ENCODE assay signal across 10 cellular contexts in genomic region chr9:35563791-35564197, GRCh38. TPM values are rescaled to one million over a fixed set of nuclear protein-coding genes. Genes with fewer than 3 reads are reported as not detected.
DNase-seq lines count a peak whose midpoint lies in the region; ATAC-seq and TF ChIP-seq lines count a peak whose summit lies in the region.
"Had no signal": no experiment of that assay in that cellular context is flagged by ENCODE, and none has a peak within 500 bp of the region (broad histone marks: within the 10 kb centered on the region; RNA-seq: fewer than 3 reads in every experiment).

No MANE protein-coding gene starts in this region.

- no peaks in the 10 kb centered on the region for H3K27me3 ChIP-seq in WERI-Rb-1 (ENCODE audit: insufficient read depth, low read depth, severe bottlenecking)
- H3K27me3 ChIP-seq in heart right ventricle: no peaks in the 10 kb centered on the region
- no peaks in the 10 kb centered on the region for H3K27me3 ChIP-seq in osteoblast (ENCODE audit: insufficient read depth, low read length)
- no peaks in the 10 kb centered on the region for H3K27me3 ChIP-seq in smooth muscle cell (ENCODE audit: low read depth)

- H2AFZ ChIP-seq in osteoblast (ENCODE audit: low read length) (no peak overlapping the region), smooth muscle cell (ENCODE audit: low read depth) (no peak overlapping the region)

- H3K4me2 ChIP-seq in osteoblast (ENCODE audit: insufficient read depth, low read length): peak overlapping the region; percentile 25
- H3K4me2 ChIP-seq in smooth muscle cell: no peak overlapping the region

- no peaks in the 10 kb centered on the region for H3K9me3 ChIP-seq in WERI-Rb-1 (ENCODE audit: severe bottlenecking)
- H3K9me3 ChIP-seq in heart right ventricle: no peaks in the 10 kb centered on the region
- no peaks in the 10 kb centered on the region for H3K9me3 ChIP-seq in osteoblast (ENCODE audit: low read depth, low read length)
- H3K9me3 ChIP-seq in smooth muscle cell (replicated peaks; ENCODE audit: low read depth): no peaks in the 10 kb centered on the region

- H3K4me1 ChIP-seq in heart right ventricle (peaks cover 13 to 43% (median 25%) of the 10 kb centered on the region in 9 donors), osteoblast (ENCODE audit: insufficient read depth, low read length) (peaks cover 27% of the 10 kb centered on the region), smooth muscle cell (ENCODE audit: low read depth) (no peaks in the 10 kb centered on the region)

- intact Hi-C loops in heart right ventricle (cut with DNase I): loop anchor here in 1 of 10 donors (10.0 kb wide), 1 partner anchor 439 kb away; no protein-coding TSS in a partner anchor

- no peak overlapping the region for H3K27ac ChIP-seq in WERI-Rb-1
- H3K27ac ChIP-seq in heart right ventricle: peak overlapping the region; percentile 13 to 70 (median 54)
- peak overlapping the region; percentile 64 for H3K27ac ChIP-seq in osteoblast (ENCODE audit: low read depth, low read length)
- H3K27ac ChIP-seq in smooth muscle cell (ENCODE audit: low read depth): no peak overlapping the region
- H3K27ac ChIP-seq: SK-N-MC had no signal

- WGBS in heart right ventricle, 2 donors: 26 to 43% methylated on average over 14 of the region's 14 CpGs
- WGBS in smooth muscle cell (ENCODE audit: low lambda C conversion rate): 67% methylated on average over 14 of the region's 14 CpGs

- H4K20me1 ChIP-seq in osteoblast (ENCODE audit: insufficient read depth, low read length): no peaks in the 10 kb centered on the region
- H4K20me1 ChIP-seq in smooth muscle cell (ENCODE audit: low read depth): no peaks in the 10 kb centered on the region

- ATAC-seq in heart right ventricle (peak; percentile 68 to 81 (median 72)), HG03460 (IDR thresholded peaks at IDR 0.05; ENCODE audit: unreplicated experiment) (no peak)

- H3K79me2 ChIP-seq in osteoblast (ENCODE audit: insufficient read depth, low read length) (no peaks in the 10 kb centered on the region), smooth muscle cell (ENCODE audit: low read depth) (no peaks in the 10 kb centered on the region)

- no peaks in the 10 kb centered on the region for H3F3A ChIP-seq in smooth muscle cell (ENCODE audit: low read depth)

- DNase-seq in AG10803 (ENCODE audit: low read depth): peak; percentile 24
- DNase-seq in WERI-Rb-1: peak; percentile 40
- peak; percentile 49 to 57 for DNase-seq in heart right ventricle
- DNase-seq in osteoblast (ENCODE audit: insufficient read length, low spot score, missing footprints): peak; percentile 80
- DNase-seq in foreskin melanocyte: no peak
- no peak for DNase-seq in AG20443 (ENCODE audit: low spot score)
- DNase-seq in smooth muscle cell (lab: John Stamatoyannopoulos, UW; ENCODE audit: unreplicated experiment): no peak
- DNase-seq: NCI-H2081 treated with DMSO at 0.1 percent for 48 hours had no signal

- TF ChIP-seq CTCF in AG10803 (conservative IDR thresholded peaks at IDR 0.05; ENCODE audit: low read length) (no peak), WERI-Rb-1 (IDR thresholded peaks at IDR 0.05; ENCODE audit: low read depth, low read length) (no peak), heart right ventricle (IDR thresholded peaks at IDR 0.05) (no peak), osteoblast (IDR thresholded peaks at IDR 0.05; ENCODE audit: extremely low read depth, low read depth, low read length) (no peak), smooth muscle cell (IDR thresholded peaks at IDR 0.05; ENCODE audit: borderline replicate concordance, insufficient read depth, poor library complexity, severe bottlenecking) (no peak)

- H3K9ac ChIP-seq in smooth muscle cell (ENCODE audit: low read depth): no peak overlapping the region

- H3K4me3 ChIP-seq in AG10803 (ENCODE audit: low read length) (no peak overlapping the region), WERI-Rb-1 (ENCODE audit: low read depth, low read length) (no peak overlapping the region), heart right ventricle (peak overlapping the region in 7 of 10 donors; percentile 7 to 39 (median 22)), osteoblast (ENCODE audit: insufficient read depth, low read length) (peak overlapping the region; percentile 6), smooth muscle cell (no peak overlapping the region)
- H3K4me3 ChIP-seq: SK-N-MC had no signal

- H3K36me3 ChIP-seq in WERI-Rb-1 (peaks cover 2% of the 10 kb centered on the region; the same call in 1 of the 2 replicates), heart right ventricle (peaks cover 0 to 45% (median 17%) of the 10 kb centered on the region in 9 donors), osteoblast (ENCODE audit: insufficient read depth, low read length) (peaks cover 36% of the 10 kb centered on the region), smooth muscle cell (ENCODE audit: low read depth) (no peaks in the 10 kb centered on the region)

RNA-seq across cellular contexts. Expression of gene TESK1, which starts 41.3 kb away (rescaled TPM):
- total RNA-seq in heart right ventricle (10 to 100 TPM; 18.0 to 33.1 (median 22.7) TPM), osteoblast (18.5 and 18.6 TPM in 2 replicates), smooth muscle cell (10.0 and 14.2 TPM in 2 replicates)
- polyA plus RNA-seq in heart right ventricle (10 to 100 TPM; 36.4 to 38.8 TPM), smooth muscle cell (19.4 and 25.6 TPM in 2 replicates)

RNA-seq across cellular contexts. Expression of gene CD72, which starts 54.4 kb away (rescaled TPM):
- total RNA-seq in heart right ventricle (1 to 10 TPM in 4 of 10 donors, under 1 TPM in 5, not detected in 1; 0.51 to 6.8 (median 0.54) TPM), osteoblast (2.7 and 2.9 TPM in 2 replicates), smooth muscle cell (0.45 and 3.0 TPM in 2 replicates)
- polyA plus RNA-seq in heart right ventricle (under 1 TPM; 0.43 to 0.73 TPM), smooth muscle cell (2.9 and 3.9 TPM in 2 replicates)

Comparison
In these comparisons a context has a peak if more than half of its experiments do, and no peak if none do; other contexts are left out.
1. DNase-seq: peak in AG10803 (single experiment), WERI-Rb-1 (single experiment), heart right ventricle (2 of 2) and osteoblast (single experiment); none in foreskin melanocyte (single experiment), AG20443 (single experiment) and smooth muscle cell (single experiment).
2. H3K4me3 ChIP-seq: peak in heart right ventricle (7 of 10) and osteoblast (single experiment); none in AG10803 (single experiment), WERI-Rb-1 (single experiment) and smooth muscle cell (single experiment).
3. H3K27ac ChIP-seq: peak in heart right ventricle (10 of 10) and osteoblast (single experiment); none in WERI-Rb-1 (single experiment) and smooth muscle cell (single experiment).